Comparison of ENCODE assay signal across 8 cellular contexts in genomic region chr6:43012364-43012763, GRCh38. TPM values are rescaled to one million over a fixed set of nuclear protein-coding genes. Genes with fewer than 3 reads are reported as not detected.
DNase-seq lines count a peak whose midpoint lies in the region; ATAC-seq and TF ChIP-seq lines count a peak whose summit lies in the region.

No MANE protein-coding gene starts in this region.

- TF ChIP-seq CTCF in WTC11 (IDR thresholded peaks at IDR 0.05) (no peak), foreskin fibroblast (IDR thresholded peaks at IDR 0.05; ENCODE audit: low read depth, low read length) (no peak)

- peak overlapping the region; percentile 70 for H3K27ac Mint-ChIP-seq in activated T-cell treated with anti-CD3 and anti-CD28 coated beads, Interleukin-2, amount 50 U/mL, for 72 hours
- H3K27ac Mint-ChIP-seq in WTC11 = no peak overlapping the region
- peak overlapping the region; percentile 83 for H3K27ac Mint-ChIP-seq in stimulated activated memory B cell treated with anti-CD40 and anti-IgM and Interleukin-4, amounts not matched to agents 10 μg/mL and 1 μg/mL and 100 μg/mL, for 72 hours

- H3K4me3 Mint-ChIP-seq in activated T-cell treated with anti-CD3 and anti-CD28 coated beads, Interleukin-2, amount 50 U/mL, for 72 hours = peak overlapping the region; percentile 94 to 99
- H3K4me3 Mint-ChIP-seq in WTC11 = peak overlapping the region; percentile 99
- H3K4me3 Mint-ChIP-seq in stimulated activated memory B cell treated with anti-CD40 and anti-IgM and Interleukin-4, amounts not matched to agents 10 μg/mL and 1 μg/mL and 100 μg/mL, for 72 hours = peak overlapping the region; percentile 92

- POLR2A ChIA-PET in WTC11 (lab: Charles Lee) = interaction anchor here (1.6 kb wide), 1 partner anchor 10 kb away, joined by 7 read pairs; the partner anchor contains the start of gene RRP36

- peaks cover 7% of the 10 kb centered on the region in 2 donors for H3K36me3 Mint-ChIP-seq in activated T-cell treated with anti-CD3 and anti-CD28 coated beads, Interleukin-2, amount 50 U/mL, for 72 hours (ENCODE audit: insufficient read depth in 2 of 2)
- H3K36me3 Mint-ChIP-seq in WTC11 = peaks cover 50% of the 10 kb centered on the region
- peaks cover 19% of the 10 kb centered on the region for H3K36me3 Mint-ChIP-seq in stimulated activated memory B cell treated with anti-CD40 and anti-IgM and Interleukin-4, amounts not matched to agents 10 μg/mL and 1 μg/mL and 100 μg/mL, for 72 hours

- no peak for ATAC-seq in activated T-cell treated with anti-CD3 and anti-CD28 coated beads, Interleukin-2, amount 50 U/mL, for 72 hours (replicated peaks in 1 of 2)
- ATAC-seq in WTC11 = no peak
- ATAC-seq in stimulated activated memory B cell treated with anti-CD40 and anti-IgM and Interleukin-4, amounts not matched to agents 10 μg/mL and 1 μg/mL and 100 μg/mL, for 72 hours = no peak
- ATAC-seq in GM19328 (IDR thresholded peaks at IDR 0.05; ENCODE audit: unreplicated experiment) = no peak
- ATAC-seq in HG03457 (IDR thresholded peaks at IDR 0.05; ENCODE audit: unreplicated experiment) = no peak

- CTCF ChIA-PET in WTC11 (lab: Charles Lee) = interaction anchor here (0.6 to 3.1 kb wide), 2 partner anchors 48 to 68 kb away, joined by 3 to 17 read pairs; no protein-coding TSS in a partner anchor

- no peaks in the 10 kb centered on the region for H3K9me3 Mint-ChIP-seq in activated T-cell treated with anti-CD3 and anti-CD28 coated beads, Interleukin-2, amount 50 U/mL, for 72 hours
- H3K9me3 Mint-ChIP-seq in WTC11 = no peaks in the 10 kb centered on the region
- no peaks in the 10 kb centered on the region for H3K9me3 Mint-ChIP-seq in stimulated activated memory B cell treated with anti-CD40 and anti-IgM and Interleukin-4, amounts not matched to agents 10 μg/mL and 1 μg/mL and 100 μg/mL, for 72 hours

- no peaks in the 10 kb centered on the region for H3K27me3 Mint-ChIP-seq in activated T-cell treated with anti-CD3 and anti-CD28 coated beads, Interleukin-2, amount 50 U/mL, for 72 hours (ENCODE audit: low read depth)
- H3K27me3 Mint-ChIP-seq in WTC11 (ENCODE audit: low read depth) = no peaks in the 10 kb centered on the region
- no peaks in the 10 kb centered on the region for H3K27me3 Mint-ChIP-seq in stimulated activated memory B cell treated with anti-CD40 and anti-IgM and Interleukin-4, amounts not matched to agents 10 μg/mL and 1 μg/mL and 100 μg/mL, for 72 hours

- peak overlapping the region; percentile 78 to 86 for H3K4me3 ChIP-seq in foreskin fibroblast (ENCODE audit: low read depth in 1 of 2, low read length in 2 of 2)

- H3K4me1 Mint-ChIP-seq in activated T-cell treated with anti-CD3 and anti-CD28 coated beads, Interleukin-2, amount 50 U/mL, for 72 hours (ENCODE audit: low read depth) = peaks cover 58% of the 10 kb centered on the region
- peaks cover 28% of the 10 kb centered on the region for H3K4me1 Mint-ChIP-seq in WTC11
- peaks cover 61% of the 10 kb centered on the region for H3K4me1 Mint-ChIP-seq in stimulated activated memory B cell treated with anti-CD40 and anti-IgM and Interleukin-4, amounts not matched to agents 10 μg/mL and 1 μg/mL and 100 μg/mL, for 72 hours

- no peak for DNase-seq in activated T-cell treated with anti-CD3 and anti-CD28 coated beads, Interleukin-2, amount 50 U/mL, for 72 hours
- DNase-seq in activated T-cell treated with anti-CD3 and anti-CD28 coated beads, Interleukin-2, amount 50 U/mL, for 1 hour = no peak
- DNase-seq in WTC11 (ENCODE audit: low spot score) (no peak), foreskin fibroblast (no peak), retina (no peak)

TF ChIP-seq in WTC11, 78 proteins besides CTCF, POLR2A, EP300 and RAD21 (continues in another document):
- TF ChIP-seq GABPB1 (CRISPR knock-in tag; IDR thresholded peaks at IDR 0.05) = no peak
- TF ChIP-seq FOXJ3 (CRISPR knock-in tag; IDR thresholded peaks at IDR 0.05; ENCODE audit: borderline replicate concordance) = no peak
- TF ChIP-seq, protein P1, sequence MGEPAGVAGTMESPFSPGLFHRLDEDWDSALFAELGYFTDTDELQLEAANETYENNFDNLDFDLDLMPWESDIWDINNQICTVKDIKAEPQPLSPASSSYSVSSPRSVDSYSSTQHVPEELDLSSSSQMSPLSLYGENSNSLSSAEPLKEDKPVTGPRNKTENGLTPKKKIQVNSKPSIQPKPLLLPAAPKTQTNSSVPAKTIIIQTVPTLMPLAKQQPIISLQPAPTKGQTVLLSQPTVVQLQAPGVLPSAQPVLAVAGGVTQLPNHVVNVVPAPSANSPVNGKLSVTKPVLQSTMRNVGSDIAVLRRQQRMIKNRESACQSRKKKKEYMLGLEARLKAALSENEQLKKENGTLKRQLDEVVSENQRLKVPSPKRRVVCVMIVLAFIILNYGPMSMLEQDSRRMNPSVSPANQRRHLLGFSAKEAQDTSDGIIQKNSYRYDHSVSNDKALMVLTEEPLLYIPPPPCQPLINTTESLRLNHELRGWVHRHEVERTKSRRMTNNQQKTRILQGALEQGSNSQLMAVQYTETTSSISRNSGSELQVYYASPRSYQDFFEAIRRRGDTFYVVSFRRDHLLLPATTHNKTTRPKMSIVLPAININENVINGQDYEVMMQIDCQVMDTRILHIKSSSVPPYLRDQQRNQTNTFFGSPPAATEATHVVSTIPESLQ (CRISPR knock-in tag; IDR thresholded peaks at IDR 0.05) = no peak
- no peak for TF ChIP-seq GTF2I (CRISPR knock-in tag; conservative IDR thresholded peaks at IDR 0.05)
- TF ChIP-seq, protein P2, sequence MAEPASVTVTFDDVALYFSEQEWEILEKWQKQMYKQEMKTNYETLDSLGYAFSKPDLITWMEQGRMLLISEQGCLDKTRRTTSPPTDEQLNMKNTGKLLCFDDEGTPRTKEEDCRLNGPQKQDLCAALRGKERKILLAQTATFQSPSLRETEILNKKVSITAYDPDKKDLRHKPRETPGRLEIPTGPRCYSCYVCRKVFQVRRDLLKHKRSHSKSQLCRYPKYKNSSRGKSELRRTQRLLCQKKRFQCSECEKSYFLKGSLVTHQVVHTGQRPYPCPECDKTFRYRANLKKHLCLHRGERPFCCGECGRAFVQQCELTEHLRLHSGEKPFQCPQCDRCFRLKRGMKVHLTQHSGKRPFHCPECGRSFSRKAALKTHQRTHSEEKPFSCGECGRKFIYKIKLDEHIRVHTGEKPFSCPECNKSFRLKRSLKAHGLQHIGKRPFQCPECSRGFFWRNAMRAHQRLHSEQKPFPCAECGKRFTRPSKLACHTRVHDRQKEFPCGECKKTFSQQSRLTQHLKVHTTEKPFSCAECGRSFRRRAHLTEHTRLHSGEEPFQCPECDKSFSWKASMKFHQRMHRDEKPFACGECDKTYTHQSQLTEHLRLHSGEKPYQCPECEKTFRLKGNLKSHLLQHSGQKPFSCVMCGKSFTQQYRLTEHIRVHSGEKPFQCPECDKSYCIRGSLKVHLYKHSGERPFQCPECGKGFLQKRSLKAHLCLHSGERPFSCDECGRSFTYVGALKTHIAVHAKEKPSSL (CRISPR knock-in tag; conservative IDR thresholded peaks at IDR 0.05) = no peak
- TF ChIP-seq TEAD1 (CRISPR knock-in tag; IDR thresholded peaks at IDR 0.05) = no peak
- TF ChIP-seq NR3C1 (CRISPR knock-in tag; conservative IDR thresholded peaks at IDR 0.05; ENCODE audit: low read depth) = no peak
- TF ChIP-seq, protein P3, sequence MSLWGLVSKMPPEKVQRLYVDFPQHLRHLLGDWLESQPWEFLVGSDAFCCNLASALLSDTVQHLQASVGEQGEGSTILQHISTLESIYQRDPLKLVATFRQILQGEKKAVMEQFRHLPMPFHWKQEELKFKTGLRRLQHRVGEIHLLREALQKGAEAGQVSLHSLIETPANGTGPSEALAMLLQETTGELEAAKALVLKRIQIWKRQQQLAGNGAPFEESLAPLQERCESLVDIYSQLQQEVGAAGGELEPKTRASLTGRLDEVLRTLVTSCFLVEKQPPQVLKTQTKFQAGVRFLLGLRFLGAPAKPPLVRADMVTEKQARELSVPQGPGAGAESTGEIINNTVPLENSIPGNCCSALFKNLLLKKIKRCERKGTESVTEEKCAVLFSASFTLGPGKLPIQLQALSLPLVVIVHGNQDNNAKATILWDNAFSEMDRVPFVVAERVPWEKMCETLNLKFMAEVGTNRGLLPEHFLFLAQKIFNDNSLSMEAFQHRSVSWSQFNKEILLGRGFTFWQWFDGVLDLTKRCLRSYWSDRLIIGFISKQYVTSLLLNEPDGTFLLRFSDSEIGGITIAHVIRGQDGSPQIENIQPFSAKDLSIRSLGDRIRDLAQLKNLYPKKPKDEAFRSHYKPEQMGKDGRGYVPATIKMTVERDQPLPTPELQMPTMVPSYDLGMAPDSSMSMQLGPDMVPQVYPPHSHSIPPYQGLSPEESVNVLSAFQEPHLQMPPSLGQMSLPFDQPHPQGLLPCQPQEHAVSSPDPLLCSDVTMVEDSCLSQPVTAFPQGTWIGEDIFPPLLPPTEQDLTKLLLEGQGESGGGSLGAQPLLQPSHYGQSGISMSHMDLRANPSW (CRISPR knock-in tag; conservative IDR thresholded peaks at IDR 0.05; ENCODE audit: low read depth) = no peak
- TF ChIP-seq, protein P4, sequence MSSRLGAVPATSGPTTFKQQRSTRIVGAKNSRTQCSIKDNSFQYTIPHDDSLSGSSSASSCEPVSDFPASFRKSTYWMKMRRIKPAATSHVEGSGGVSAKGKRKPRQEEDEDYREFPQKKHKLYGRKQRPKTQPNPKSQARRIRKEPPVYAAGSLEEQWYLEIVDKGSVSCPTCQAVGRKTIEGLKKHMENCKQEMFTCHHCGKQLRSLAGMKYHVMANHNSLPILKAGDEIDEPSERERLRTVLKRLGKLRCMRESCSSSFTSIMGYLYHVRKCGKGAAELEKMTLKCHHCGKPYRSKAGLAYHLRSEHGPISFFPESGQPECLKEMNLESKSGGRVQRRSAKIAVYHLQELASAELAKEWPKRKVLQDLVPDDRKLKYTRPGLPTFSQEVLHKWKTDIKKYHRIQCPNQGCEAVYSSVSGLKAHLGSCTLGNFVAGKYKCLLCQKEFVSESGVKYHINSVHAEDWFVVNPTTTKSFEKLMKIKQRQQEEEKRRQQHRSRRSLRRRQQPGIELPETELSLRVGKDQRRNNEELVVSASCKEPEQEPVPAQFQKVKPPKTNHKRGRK (CRISPR knock-in tag; IDR thresholded peaks at IDR 0.05; ENCODE audit: borderline replicate concordance) = no peak

RNA-seq across cellular contexts. Expression of gene MEA1, which starts 1.4 kb away (rescaled TPM):
- 10 to 100 TPM; 42.1 to 53.7 TPM for total RNA-seq in activated T-cell treated with anti-CD3 and anti-CD28 coated beads, Interleukin-2, amount 50 U/mL, for 72 hours
- total RNA-seq in WTC11 (2021) = 85.0 to 91.2 TPM (median 86.5 TPM) in 3 replicates

RNA-seq across cellular contexts. Expression of gene KLHDC3, which starts 1.7 kb away (rescaled TPM):
- 10 to 100 TPM; 62.5 to 68.9 TPM for total RNA-seq in activated T-cell treated with anti-CD3 and anti-CD28 coated beads, Interleukin-2, amount 50 U/mL, for 72 hours
- total RNA-seq in WTC11 (2021) = 157 to 172 TPM (median 169 TPM) in 3 replicates

RNA-seq across cellular contexts. Expression of gene RRP36, which starts 9.1 kb away (rescaled TPM):
- 10 to 100 TPM; 43.4 to 54.2 TPM for total RNA-seq in activated T-cell treated with anti-CD3 and anti-CD28 coated beads, Interleukin-2, amount 50 U/mL, for 72 hours
- 65.6 to 81.0 TPM (median 67.9 TPM) in 3 replicates for total RNA-seq in WTC11 (2021)

RNA-seq across cellular contexts. Expression of gene PPP2R5D, which starts 28.0 kb away (rescaled TPM):
- 10 to 100 TPM; 51.3 to 60.5 TPM for total RNA-seq in activated T-cell treated with anti-CD3 and anti-CD28 coated beads, Interleukin-2, amount 50 U/mL, for 72 hours
- total RNA-seq in WTC11 (2021) = 47.5 to 52.7 TPM (median 49.0 TPM) in 3 replicates

RNA-seq across cellular contexts. Expression of gene PEX6, which starts 33.4 kb away (rescaled TPM):
- 10 to 100 TPM; 28.0 to 31.5 TPM for total RNA-seq in activated T-cell treated with anti-CD3 and anti-CD28 coated beads, Interleukin-2, amount 50 U/mL, for 72 hours
- total RNA-seq in WTC11 (2021) = 8.2 to 12.6 TPM (median 11.7 TPM) in 3 replicates
